Comparison of ENCODE assay signal across 8 cellular contexts in the genomic region with DNA sequence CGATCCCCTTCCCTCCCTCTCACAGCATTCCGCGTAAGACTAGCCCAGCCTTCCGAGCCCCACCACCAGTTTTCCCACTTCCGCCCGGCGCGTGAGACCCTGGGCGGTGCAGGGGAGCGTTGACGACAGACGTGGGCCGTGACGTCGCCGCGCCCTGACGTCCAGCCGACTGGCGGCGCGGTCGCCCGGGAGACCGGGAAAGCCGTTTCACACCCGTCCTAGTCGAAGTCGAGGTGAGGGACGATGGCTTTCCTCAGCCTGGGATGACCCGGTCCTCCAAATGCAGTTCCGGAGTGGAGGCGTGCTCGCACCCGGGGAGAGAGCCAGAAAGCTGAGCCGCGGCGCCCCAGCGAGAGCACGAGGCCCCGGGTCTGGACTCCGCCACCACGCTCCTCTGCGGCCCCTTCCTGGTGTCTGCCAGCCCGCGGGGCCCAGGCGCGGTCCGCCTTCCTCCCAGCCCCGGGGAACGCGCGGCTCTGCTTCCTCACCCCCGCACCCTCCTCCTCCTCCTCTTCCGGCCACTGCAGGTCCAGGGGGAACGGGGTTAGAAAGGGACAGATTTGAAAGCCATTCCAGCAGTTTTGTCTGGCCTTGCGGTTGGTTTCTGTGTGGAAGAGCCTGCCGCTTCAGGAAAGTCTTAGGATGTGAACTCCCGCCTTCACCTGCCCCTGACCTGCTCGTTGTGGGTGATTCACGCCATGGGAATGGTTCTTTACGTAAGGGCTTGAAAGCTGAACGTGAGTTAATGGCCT. TPM values are rescaled to one million over a fixed set of nuclear protein-coding genes. Genes with fewer than 3 reads are reported as not detected.
DNase-seq lines count a peak whose midpoint lies in the region; ATAC-seq and TF ChIP-seq lines count a peak whose summit lies in the region.

A gene (plus strand): TSS at position 210 of the 752 bp plus-strand sequence. CDS start 2,977 bp downstream, outside the sequence.

- peak within 1 kb of the TSS; percentile 71; the same call in 1 of the 2 replicates for H3K27ac ChIP-seq in HUES64 (ENCODE audit: low read depth, low read length)
- peak within 1 kb of the TSS; percentile 98 for H3K27ac ChIP-seq in RWPE1
- peak within 1 kb of the TSS; percentile 69 for H3K27ac ChIP-seq in neural cell (ENCODE audit: low read length)
- peak within 1 kb of the TSS; percentile 90 to 98 (median 97) for H3K27ac ChIP-seq in stomach

- intact Hi-C loops in stomach (cut with DNase I; ENCODE audit: low total_unique reads) = no loop called here

- CTCF ChIA-PET in RWPE1 (lab: Yijun Ruan, JAX) = interaction anchor here (1.0 kb wide), 1 partner anchor 123 kb away, joined by 4 read pairs; no protein-coding TSS in a partner anchor

- no peak within 1 kb of the TSS for H3K4me2 ChIP-seq in neural cell (ENCODE audit: low read length)

- POLR2A ChIA-PET in RWPE1 (lab: Yijun Ruan, JAX; ENCODE audit: low non-redundant PET) = no interaction called here

- H3K27me3 ChIP-seq in HUES64 (ENCODE audit: insufficient read depth, low read length) (peaks cover 74% of the 10 kb centered on the region), neural cell (ENCODE audit: insufficient read depth, low read depth, low read length) (peaks cover 3% of the 10 kb centered on the region), stomach (no peaks in the 10 kb centered on the region)

- H3K9me2 ChIP-seq in neural cell (ENCODE audit: insufficient read depth, low read length) = no peaks in the 10 kb centered on the region

- TF ChIP-seq EP300 in neural cell (conservative IDR thresholded peaks at IDR 0.05; ENCODE audit: poor library complexity, severe bottlenecking) = peak; percentile 34
- TF ChIP-seq EP300 in stomach (IDR thresholded peaks at IDR 0.05) = peak; percentile 30

- TF ChIP-seq RAD21 in neural cell (conservative IDR thresholded peaks at IDR 0.05) = no peak

- peak within 1 kb of the TSS; percentile 57 for H3K9ac ChIP-seq in HUES64 (ENCODE audit: low read depth, low read length)
- H3K9ac ChIP-seq in neural cell (ENCODE audit: low read length) = peak within 1 kb of the TSS; percentile 62

- H3K9me3 ChIP-seq in HUES64 (ENCODE audit: insufficient read depth, low read depth, low read length) (no peaks in the 10 kb centered on the region), neural cell (ENCODE audit: low read length) (no peaks in the 10 kb centered on the region), stomach (no peaks in the 10 kb centered on the region)

- H3F3A ChIP-seq in neural cell (ENCODE audit: insufficient read depth, low read length, poor library complexity, severe bottlenecking) = no peaks in the 10 kb centered on the region

- H3K4me3 ChIP-seq in HUES64 (ENCODE audit: low read length) (peak within 1 kb of the TSS; percentile 63), fibroblast of villous mesenchyme (ENCODE audit: low read depth, low read length) (peak within 1 kb of the TSS; percentile 71), neural cell (ENCODE audit: low read length) (peak within 1 kb of the TSS; percentile 74), stomach (peak within 1 kb of the TSS; percentile 53 to 81 (median 69))

- TF ChIP-seq CTCF in RWPE1 (conservative IDR thresholded peaks at IDR 0.05; ENCODE audit: low read depth) (no peak), fibroblast of villous mesenchyme (IDR thresholded peaks at IDR 0.05; ENCODE audit: insufficient read depth, low read depth, low read length) (no peak), neural cell (IDR thresholded peaks at IDR 0.05; ENCODE audit: poor library complexity, severe bottlenecking) (no peak), stomach (IDR thresholded peaks at IDR 0.05) (no peak)

- peak; percentile 68 for DNase-seq in DMS114 treated with DMSO at 0.1 percent for 48 hours (lab: John Stamatoyannopoulos, UW; ENCODE audit: unreplicated experiment)
- peak; percentile 90 for DNase-seq in RWPE1 (ENCODE audit: low spot score)
- DNase-seq in activated gamma-delta T cell (lab: John Stamatoyannopoulos, UW) = peak; percentile 67
- peak; percentile 96 for DNase-seq in fibroblast of villous mesenchyme (ENCODE audit: low read depth)
- peak; percentile 88 for DNase-seq in stomach

- H2AFZ ChIP-seq in neural cell (ENCODE audit: low read depth, low read length) = peak within 1 kb of the TSS; percentile 49

- H4K20me1 ChIP-seq in neural cell (ENCODE audit: insufficient read depth) = no peaks in the 10 kb centered on the region

- WGBS in HUES64 = 1% methylated on average over 63 of the region's 63 CpGs
- 0 to 1% (median 1%) methylated on average over 27 to 63 of the region's 63 CpGs for WGBS in stomach, 5 donors

- peaks cover 28% of the 10 kb centered on the region for H3K4me1 ChIP-seq in HUES64 (ENCODE audit: insufficient read depth, low read length)
- peaks cover 0 to 17% (median 8%) of the 10 kb centered on the region in 4 donors for H3K4me1 ChIP-seq in stomach

- H3K79me2 ChIP-seq in neural cell (replicated peaks; ENCODE audit: insufficient read depth, low read length) = no peaks in the 10 kb centered on the region

- H3K36me3 ChIP-seq in HUES64 (ENCODE audit: insufficient read depth, low read length) (no peaks in the 10 kb centered on the region), neural cell (ENCODE audit: insufficient read depth, low read length) (no peaks in the 10 kb centered on the region), stomach (no peaks in the 10 kb centered on the region)

- ATAC-seq in GM21447 (IDR thresholded peaks at IDR 0.05; ENCODE audit: unreplicated experiment) = peak; percentile 89

- peak in 2 of 4 donors; percentile 78 to 90 for TF ChIP-seq POLR2A in stomach (IDR thresholded peaks at IDR 0.05)

TF ChIP-seq in neural cell, 6 proteins besides CTCF, POLR2A, EP300 and RAD21:
- peak; percentile 78 for TF ChIP-seq POLR2AphosphoS5 (IDR thresholded peaks at IDR 0.05)
- TF ChIP-seq TAF1 (IDR thresholded peaks at IDR 0.05; ENCODE audit: low read depth) = no peak
- TF ChIP-seq EZH2 (IDR thresholded peaks at IDR 0.05; ENCODE audit: borderline replicate concordance, insufficient read depth, low read length, poor library complexity, severe bottlenecking) = no peak
- TF ChIP-seq SMC3 (conservative IDR thresholded peaks at IDR 0.05; ENCODE audit: poor library complexity) = no peak
- TF ChIP-seq MXI1 (conservative IDR thresholded peaks at IDR 0.05; ENCODE audit: poor library complexity, severe bottlenecking) = peak; percentile 49
- TF ChIP-seq, protein P1, sequence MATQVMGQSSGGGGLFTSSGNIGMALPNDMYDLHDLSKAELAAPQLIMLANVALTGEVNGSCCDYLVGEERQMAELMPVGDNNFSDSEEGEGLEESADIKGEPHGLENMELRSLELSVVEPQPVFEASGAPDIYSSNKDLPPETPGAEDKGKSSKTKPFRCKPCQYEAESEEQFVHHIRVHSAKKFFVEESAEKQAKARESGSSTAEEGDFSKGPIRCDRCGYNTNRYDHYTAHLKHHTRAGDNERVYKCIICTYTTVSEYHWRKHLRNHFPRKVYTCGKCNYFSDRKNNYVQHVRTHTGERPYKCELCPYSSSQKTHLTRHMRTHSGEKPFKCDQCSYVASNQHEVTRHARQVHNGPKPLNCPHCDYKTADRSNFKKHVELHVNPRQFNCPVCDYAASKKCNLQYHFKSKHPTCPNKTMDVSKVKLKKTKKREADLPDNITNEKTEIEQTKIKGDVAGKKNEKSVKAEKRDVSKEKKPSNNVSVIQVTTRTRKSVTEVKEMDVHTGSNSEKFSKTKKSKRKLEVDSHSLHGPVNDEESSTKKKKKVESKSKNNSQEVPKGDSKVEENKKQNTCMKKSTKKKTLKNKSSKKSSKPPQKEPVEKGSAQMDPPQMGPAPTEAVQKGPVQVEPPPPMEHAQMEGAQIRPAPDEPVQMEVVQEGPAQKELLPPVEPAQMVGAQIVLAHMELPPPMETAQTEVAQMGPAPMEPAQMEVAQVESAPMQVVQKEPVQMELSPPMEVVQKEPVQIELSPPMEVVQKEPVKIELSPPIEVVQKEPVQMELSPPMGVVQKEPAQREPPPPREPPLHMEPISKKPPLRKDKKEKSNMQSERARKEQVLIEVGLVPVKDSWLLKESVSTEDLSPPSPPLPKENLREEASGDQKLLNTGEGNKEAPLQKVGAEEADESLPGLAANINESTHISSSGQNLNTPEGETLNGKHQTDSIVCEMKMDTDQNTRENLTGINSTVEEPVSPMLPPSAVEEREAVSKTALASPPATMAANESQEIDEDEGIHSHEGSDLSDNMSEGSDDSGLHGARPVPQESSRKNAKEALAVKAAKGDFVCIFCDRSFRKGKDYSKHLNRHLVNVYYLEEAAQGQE (IDR thresholded peaks at IDR 0.05; ENCODE audit: borderline replicate concordance) = peak; percentile 32
TF ChIP-seq in neural cell: peak in this region for 3.

RNA-seq across cellular contexts. Expression of the gene that starts here (rescaled TPM):
- polyA plus RNA-seq in HUES64 (2013, experiment 1 of 2) = 0.25 TPM
- polyA plus RNA-seq in HUES64 (2013, experiment 2 of 2) = not detected
- total RNA-seq in fibroblast of villous mesenchyme (0.86 and 0.97 TPM in 2 replicates), stomach (1 to 10 TPM in 2 of 5 donors, not detected in 3; 2.2 to 2.6 TPM)
- polyA plus RNA-seq in neural cell (0.14 and 2.7 TPM in 2 replicates), stomach (under 1 TPM; 0.31 to 0.44 (median 0.33) TPM)
- 0.49 and 2.5 TPM in 2 replicates for polyA minus RNA-seq in neural cell

Comparison
In these comparisons a context has a peak if more than half of its experiments do, and no peak if none do; other contexts are left out.
1. Peak in every context shown above with its lines: DNase-seq, ATAC-seq, H3K4me3 ChIP-seq and H3K27ac ChIP-seq.
2. Peak in DNase-seq and H3K4me3 ChIP-seq in fibroblast of villous mesenchyme; RNA of the gene not detected or under 1 TPM.